9 cellular contexts compared by ENCODE assay signal in genomic region chr3:172138792-172139507, GRCh38.
DNase-seq lines count a peak whose midpoint lies in the region; ATAC-seq and TF ChIP-seq lines count a peak whose summit lies in the region.
"Had no signal": no experiment of that assay in that cellular context is flagged by ENCODE, and none has a peak within 500 bp of the region (broad histone marks: within the 10 kb centered on the region; RNA-seq: fewer than 3 reads in every experiment).

No MANE protein-coding gene starts in this region.

- peaks cover 89% of the 10 kb centered on the region for H3K4me1 ChIP-seq in upper lobe of right lung

- H3K4me3 ChIP-seq in dorsolateral prefrontal cortex (peak overlapping the region in 38 of 59 donors; percentile 4 to 53 (median 32)), upper lobe of right lung (no peak overlapping the region)
- H3K4me3 ChIP-seq: ovary had no signal

- H3K9me3 ChIP-seq in upper lobe of right lung: no peaks in the 10 kb centered on the region
- H3K9me3 ChIP-seq: ovary had no signal

- ATAC-seq in HG02763 (IDR thresholded peaks at IDR 0.05; ENCODE audit: unreplicated experiment): peak; percentile 34
- ATAC-seq in upper lobe of right lung: peak; percentile 69

- intact Hi-C loops in dorsolateral prefrontal cortex (cut with DNase I) (loop anchor here in 1 of 2 donors (5.0 kb wide), 1 partner anchor 102 kb away; the partner anchor contains the start of gene FNDC3B), upper lobe of right lung (cut with DNase I) (no loop called here)

- H3K27ac Mint-ChIP-seq in mesothelial cell of epicardium: peak overlapping the region; percentile 98

- DNase-seq in DMS153 (lab: John Stamatoyannopoulos, UW): peak; percentile 38
- no peak for DNase-seq in DMS153 treated with DMSO at 0.1 percent for 48 hours (lab: John Stamatoyannopoulos, UW; ENCODE audit: unreplicated experiment)
- peak; percentile 28 for DNase-seq in SIG-M5 (lab: John Stamatoyannopoulos, UW)
- peak in 6 of 10 donors; percentile 52 to 83 (median 70) for DNase-seq in dorsolateral prefrontal cortex
- no peak for DNase-seq in mesothelial cell of epicardium (ENCODE audit: low spot score in 2 of 2, unreplicated experiment in 2 of 2)
- DNase-seq in upper lobe of right lung: no peak
- DNase-seq in NCI-H524 treated with DMSO at 0.1 percent for 48 hours (lab: John Stamatoyannopoulos, UW): no peak

- no peaks in the 10 kb centered on the region for H3K9me3 Mint-ChIP-seq in mesothelial cell of epicardium

- peak in 6 of 56 donors; percentile 9 to 39 (median 20) for TF ChIP-seq CTCF in dorsolateral prefrontal cortex (IDR thresholded peaks at IDR 0.05 in 54 of 56, conservative IDR thresholded peaks at IDR 0.05 in 2 of 56; ENCODE audit: low read depth in 1 of 56, partially characterized antibody in 56 of 56)
- TF ChIP-seq CTCF in mesothelial cell of epicardium (IDR thresholded peaks at IDR 0.05; ENCODE audit: unreplicated experiment): no peak
- no peak for TF ChIP-seq CTCF in upper lobe of right lung (IDR thresholded peaks at IDR 0.05)

- peaks cover 69% of the 10 kb centered on the region for H3K4me1 Mint-ChIP-seq in mesothelial cell of epicardium

- peaks cover 4% of the 10 kb centered on the region for H3K36me3 ChIP-seq in upper lobe of right lung
- H3K36me3 ChIP-seq: ovary had no signal

- no peaks in the 10 kb centered on the region for H3K27me3 ChIP-seq in dorsolateral prefrontal cortex
- no peaks in the 10 kb centered on the region for H3K27me3 ChIP-seq in upper lobe of right lung
- H3K27me3 ChIP-seq: ovary had no signal

- no peak overlapping the region for H3K4me3 Mint-ChIP-seq in mesothelial cell of epicardium

- peaks cover 7% of the 10 kb centered on the region for H3K36me3 Mint-ChIP-seq in mesothelial cell of epicardium

- no peaks in the 10 kb centered on the region for H3K27me3 Mint-ChIP-seq in mesothelial cell of epicardium (ENCODE audit: low read depth)

- H3K27ac ChIP-seq in dorsolateral prefrontal cortex (peak overlapping the region in 7 of 59 donors; percentile 5 to 39 (median 23)), upper lobe of right lung (peak overlapping the region; percentile 33)

Comparison
In these comparisons a context has a peak if more than half of its experiments do, and no peak if none do; other contexts are left out.
1. DNase-seq: peak in DMS153 (single experiment), SIG-M5 (single experiment) and dorsolateral prefrontal cortex (6 of 10); none in DMS153 treated with DMSO at 0.1 percent for 48 hours (single experiment), mesothelial cell of epicardium (0 of 2), upper lobe of right lung (single experiment) and NCI-H524 treated with DMSO at 0.1 percent for 48 hours (single experiment).